ENCODE assay signal across 8 cellular contexts in the genomic region with DNA sequence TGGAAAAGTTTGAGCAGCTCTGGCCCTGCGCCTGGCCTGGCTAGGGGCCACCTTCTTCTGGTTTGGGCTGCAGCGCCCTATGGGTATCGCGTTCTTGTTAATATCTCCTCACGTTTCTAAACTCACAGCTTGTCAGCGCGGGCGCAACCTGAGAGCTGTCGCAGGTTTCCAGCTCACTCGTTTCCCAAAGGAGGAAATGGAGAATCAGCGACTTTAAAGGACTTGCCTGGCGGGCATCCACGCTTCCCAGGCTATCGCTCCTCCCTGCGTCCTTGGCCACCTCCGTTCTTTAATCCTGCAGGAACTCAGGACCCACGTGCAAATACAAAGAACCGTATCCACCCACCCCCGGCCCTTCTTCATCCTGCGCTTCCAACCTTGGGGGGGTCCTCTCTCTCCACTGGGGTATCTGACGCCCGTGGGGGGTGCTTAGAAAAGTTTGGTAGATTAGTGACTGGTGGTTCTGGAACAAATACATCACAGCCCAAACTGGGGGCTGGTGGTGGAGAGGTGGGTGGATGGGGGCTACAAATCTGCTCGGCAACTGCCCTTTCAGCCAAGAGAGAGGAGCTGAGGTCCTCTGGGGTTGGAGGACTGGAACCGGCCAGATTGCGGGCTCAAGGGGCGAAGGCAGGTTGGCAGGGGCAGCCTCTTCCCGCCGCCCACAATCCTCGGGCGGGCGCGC. TPM values are rescaled to one million over a fixed set of nuclear protein-coding genes. Genes with fewer than 3 reads are reported as not detected.
DNase-seq lines count a peak whose midpoint lies in the region; ATAC-seq and TF ChIP-seq lines count a peak whose summit lies in the region.

No MANE protein-coding gene starts in this region.

- no peaks in the 10 kb centered on the region for H3K36me3 ChIP-seq in CD8-positive, alpha-beta T cell (ENCODE audit: insufficient read depth, low read length)
- H3K36me3 ChIP-seq in liver (ENCODE audit: control insufficient read depth in 4 of 4, insufficient read depth in 3 of 4, low read depth in 1 of 4, low read length in 3 of 4) = no peaks in the 10 kb centered on the region

- WGBS in liver = 3% methylated on average over 32 of the region's 32 CpGs

- TF ChIP-seq RAD21 in liver (IDR thresholded peaks at IDR 0.05) = no peak

- H3K4me3 Mint-ChIP-seq in CD8-positive, alpha-beta T cell = peak overlapping the region; percentile 89
- H3K4me3 Mint-ChIP-seq in T-cell = peak overlapping the region; percentile 85 to 97 (median 91)

- peak overlapping the region; percentile 99 for H3K4me3 ChIP-seq in CD8-positive, alpha-beta T cell (ENCODE audit: low read depth, low read length)
- H3K4me3 ChIP-seq in liver (ENCODE audit: low read depth in 1 of 3, low read length in 3 of 3) = peak overlapping the region; percentile 57 to 83 (median 70)

- H3K27me3 ChIP-seq in CD8-positive, alpha-beta T cell (ENCODE audit: insufficient read depth, low read length) = no peaks in the 10 kb centered on the region
- no peaks in the 10 kb centered on the region for H3K27me3 ChIP-seq in liver (ENCODE audit: control insufficient read depth in 4 of 4, insufficient read depth in 4 of 4, low read length in 3 of 4)

- peak overlapping the region; percentile 36 to 77 for H3K9ac ChIP-seq in liver (ENCODE audit: low read depth in 1 of 2, low read length in 2 of 2)

- peaks cover 21% of the 10 kb centered on the region for H3K4me1 ChIP-seq in CD8-positive, alpha-beta T cell (ENCODE audit: insufficient read depth, low read length)
- H3K4me1 ChIP-seq in liver (ENCODE audit: control insufficient read depth in 4 of 4, insufficient read depth in 4 of 4, low read length in 3 of 4) = peaks cover 8 to 72% (median 36%) of the 10 kb centered on the region in 4 donors

- peak overlapping the region; percentile 71 for H3K27ac Mint-ChIP-seq in CD8-positive, alpha-beta T cell
- peak overlapping the region; percentile 52 to 76 for H3K27ac Mint-ChIP-seq in T-cell

- no peaks in the 10 kb centered on the region for H3K9me3 Mint-ChIP-seq in CD8-positive, alpha-beta T cell
- no peaks in the 10 kb centered on the region for H3K9me3 Mint-ChIP-seq in T-cell

- intact Hi-C loops in CD8-positive, alpha-beta T cell (cut with DNase I, micrococcal nuclease) = loop anchor here (2.0 to 5.0 kb wide), 7 partner anchors 34 to 1899 kb away; partner anchors contain the start of genes CEP78 (in 1 of the 2), GNAQ (in 1 of the 2), TLE4 (in 1 of the 2) and VPS13A (in 1 of the 2)

- no peak for TF ChIP-seq CTCF in CD8-positive, alpha-beta T cell (IDR thresholded peaks at IDR 0.05)
- TF ChIP-seq CTCF in liver (IDR thresholded peaks at IDR 0.05; ENCODE audit: low read depth, low read length, missing input control) = no peak

- CTCF ChIA-PET in CD8-positive, alpha-beta T cell (lab: Charles Lee) = interaction anchor here (0.8 to 1.6 kb wide), 4 partner anchors 20 to 73 kb away, joined by 3 to 4 read pairs (median 4); no protein-coding TSS in a partner anchor
- CTCF ChIA-PET in T-cell (lab: Charles Lee) = interaction anchor here (0.6 to 1.2 kb wide), 9 partner anchors 36 to 1073 kb away, joined by 3 to 9 read pairs (median 3); no protein-coding TSS in a partner anchor

- H3K27ac ChIP-seq in CD8-positive, alpha-beta T cell (ENCODE audit: low read depth, low read length) = peak overlapping the region; percentile 40
- peak overlapping the region; percentile 69 to 79 for H3K27ac ChIP-seq in liver (ENCODE audit: low read depth in 1 of 2, low read length in 2 of 2)

- peaks cover 7% of the 10 kb centered on the region for H3K36me3 Mint-ChIP-seq in CD8-positive, alpha-beta T cell
- H3K36me3 Mint-ChIP-seq in T-cell = peaks cover 6% of the 10 kb centered on the region

- no peak for ATAC-seq in CD8-positive, alpha-beta T cell
- no peak for ATAC-seq in T-cell (replicated peaks in 1 of 4)
- ATAC-seq in HG03565 (IDR thresholded peaks at IDR 0.05; ENCODE audit: unreplicated experiment) = no peak

- H3K9me3 ChIP-seq in CD8-positive, alpha-beta T cell (ENCODE audit: low read length) = no peaks in the 10 kb centered on the region
- no peaks in the 10 kb centered on the region for H3K9me3 ChIP-seq in liver (ENCODE audit: control insufficient read depth in 4 of 4, low read length in 3 of 4)

- POLR2A ChIA-PET in CD8-positive, alpha-beta T cell (lab: Charles Lee) = interaction anchor here (1.1 to 1.8 kb wide), 6 partner anchors 11 to 1119 kb away, joined by 3 to 10 read pairs (median 6); partner anchors contain the start of genes CEP78 and VPS13A
- POLR2A ChIA-PET in T-cell (lab: Charles Lee) = interaction anchor here in 1 of 2 donors (0.6 to 0.7 kb wide), 3 partner anchors 38 to 963 kb away, joined by 3 to 8 read pairs (median 3); no protein-coding TSS in a partner anchor

- H3K4me1 Mint-ChIP-seq in CD8-positive, alpha-beta T cell (ENCODE audit: low read depth) = peaks cover 28% of the 10 kb centered on the region
- H3K4me1 Mint-ChIP-seq in T-cell = peaks cover 27 to 33% (median 30%) of the 10 kb centered on the region in 3 donors

- no peaks in the 10 kb centered on the region for H3K27me3 Mint-ChIP-seq in CD8-positive, alpha-beta T cell (ENCODE audit: low read depth)
- peaks cover 0 to 1% of the 10 kb centered on the region in 2 donors for H3K27me3 Mint-ChIP-seq in T-cell

- DNase-seq in CD8-positive, alpha-beta T cell = peak in 1 of 7 experiments; percentile 11
- DNase-seq in HuH-7 (ENCODE audit: low spot score) (peak; percentile 33), T-cell (peak in 2 of 34 experiments; percentile 1), dermis blood vessel endothelial cell (peak; percentile 51), NOMO-1 treated with DMSO at 0.1 percent for 48 hours (lab: John Stamatoyannopoulos, UW; ENCODE audit: unreplicated experiment) (no peak)
- peak; percentile 58 for DNase-seq in stimulated activated naive CD4-positive, alpha-beta T cell treated with Interleukin-2 at 50 U/mL for 16 hours (lab: John Stamatoyannopoulos, UW)

TF ChIP-seq in liver, 16 proteins besides CTCF, POLR2A, EP300 and RAD21:
- no peak for TF ChIP-seq RXRA (IDR thresholded peaks at IDR 0.05)
- TF ChIP-seq ZBTB33 (IDR thresholded peaks at IDR 0.05) = no peak
TF ChIP-seq in liver: peak in this region for 0.

RNA-seq across cellular contexts. Expression of gene PSAT1, which starts 0.6 kb away (rescaled TPM):
- under 1 TPM; 0.53 to 0.98 TPM for total RNA-seq in CD8-positive, alpha-beta T cell
- total RNA-seq in T-cell = 10 to 100 TPM in 3 of 5 donors, 1 to 10 TPM in 2; 2.0 to 37.3 (median 24.9) TPM
- 7.5 and 21.8 TPM in 2 replicates for total RNA-seq in dermis blood vessel endothelial cell
- total RNA-seq in liver = 10 to 100 TPM; 28.0 to 57.1 TPM
- polyA plus RNA-seq in liver = 100 to 1,000 TPM in 1 of 2 donors, 10 to 100 TPM in 1; 76.5 to 156 TPM
